14 cellular contexts compared by ENCODE assay signal in the genomic region with DNA sequence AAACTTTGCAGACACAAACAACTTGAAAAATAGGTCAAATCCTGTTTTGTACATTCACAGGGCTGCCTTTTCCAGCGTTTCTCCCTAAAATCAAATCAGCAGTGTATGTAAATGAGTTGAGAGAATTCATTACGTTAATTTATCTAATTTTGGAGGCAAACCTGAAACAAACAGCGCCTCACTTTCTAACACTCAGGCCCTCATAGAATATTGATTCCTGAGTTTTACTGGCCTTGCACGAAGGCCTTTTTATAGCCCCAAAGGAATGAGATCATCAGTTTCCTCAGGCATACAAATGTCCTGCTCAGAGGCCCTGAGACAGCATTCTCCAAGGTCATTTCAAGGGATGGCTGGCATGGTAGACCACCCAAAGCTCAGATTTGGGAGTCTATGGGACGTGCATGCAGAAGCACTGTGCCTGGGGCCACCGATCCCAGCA.
DNase-seq lines count a peak whose midpoint lies in the region; ATAC-seq and TF ChIP-seq lines count a peak whose summit lies in the region.
"Had no signal": no experiment of that assay in that cellular context is flagged by ENCODE, and none has a peak within 500 bp of the region (broad histone marks: within the 10 kb centered on the region; RNA-seq: fewer than 3 reads in every experiment).

No MANE protein-coding gene starts in this region.

- no peaks in the 10 kb centered on the region for H3K4me1 ChIP-seq in HEK293 (ENCODE audit: control insufficient read depth, insufficient read depth, low read length)
- peaks cover 40% of the 10 kb centered on the region for H3K4me1 ChIP-seq in skeletal muscle satellite cell (ENCODE audit: control insufficient read depth, insufficient read depth, low read length)
- H3K4me1 ChIP-seq in left ventricle myocardium inferior: peaks cover 22% of the 10 kb centered on the region
- peaks cover 9% of the 10 kb centered on the region for H3K4me1 ChIP-seq in vagina

- CTCF ChIA-PET in HEK293 (lab: Yijun Ruan, JAX): interaction anchor here (0.5 to 0.9 kb wide), 3 partner anchors 10 to 231 kb away, joined by 3 to 5 read pairs (median 4); no protein-coding TSS in a partner anchor
- CTCF ChIA-PET in activated CD8-positive, alpha-beta T cell treated with anti-CD3 and anti-CD28 coated beads for 36 hours (lab: Charles Lee): interaction anchor here (0.9 to 2.6 kb wide), 5 partner anchors 10 to 229 kb away, joined by 3 to 7 read pairs (median 3); no protein-coding TSS in a partner anchor
- CTCF ChIA-PET in activated CD4-positive, alpha-beta memory T cell treated with anti-CD3 and anti-CD28 coated beads, Interleukin-2, amount 10 ng/mL, durations not matched to agents 7 days and 5 days (lab: Charles Lee): interaction anchor here (1.4 to 2.7 kb wide), 3 partner anchors 13 to 229 kb away, joined by 3 to 22 read pairs (median 4); no protein-coding TSS in a partner anchor

- H3K36me3 ChIP-seq in HEK293 (ENCODE audit: control insufficient read depth in 2 of 2, insufficient read depth in 1 of 2, low read length in 2 of 2): no peaks in the 10 kb centered on the region
- no peaks in the 10 kb centered on the region for H3K36me3 ChIP-seq in skeletal muscle satellite cell (ENCODE audit: insufficient read depth, low read length)
- no peaks in the 10 kb centered on the region for H3K36me3 ChIP-seq in left ventricle myocardium inferior
- H3K36me3 ChIP-seq in vagina: no peaks in the 10 kb centered on the region
- H3K36me3 ChIP-seq: MG63 had no signal

- H3K27me3 ChIP-seq in skeletal muscle satellite cell (ENCODE audit: control insufficient read depth, insufficient read depth, low read length): no peaks in the 10 kb centered on the region
- H3K27me3 ChIP-seq in left ventricle myocardium inferior (ENCODE audit: low read depth): peaks cover 27% of the 10 kb centered on the region
- H3K27me3 ChIP-seq in vagina: no peaks in the 10 kb centered on the region
- H3K27me3 ChIP-seq: MG63 had no signal

- H3K4me2 ChIP-seq in skeletal muscle satellite cell (ENCODE audit: low read length): peak overlapping the region; percentile 59

- TF ChIP-seq POLR2A in vagina (IDR thresholded peaks at IDR 0.05): no peak

- H3K27ac ChIP-seq in HEK293 (ENCODE audit: extremely low read depth, low read depth, low read length) (no peak overlapping the region), left ventricle myocardium inferior (replicated peaks) (no peak overlapping the region), vagina (no peak overlapping the region)

- H3K4me3 ChIP-seq in HEK293 (ENCODE audit: low read depth, low read length) (no peak overlapping the region), skeletal muscle satellite cell (ENCODE audit: low read length) (peak overlapping the region; percentile 21), left ventricle myocardium inferior (no peak overlapping the region), vagina (no peak overlapping the region)
- H3K4me3 ChIP-seq: MG63 had no signal

- H3K27me3 Mint-ChIP-seq in activated CD8-positive, alpha-beta T cell treated with anti-CD3 and anti-CD28 coated beads for 36 hours: peaks cover 5% of the 10 kb centered on the region
- no peaks in the 10 kb centered on the region for H3K27me3 Mint-ChIP-seq in activated CD4-positive, alpha-beta memory T cell treated with anti-CD3 and anti-CD28 coated beads, Interleukin-2, amount 10 ng/mL, durations not matched to agents 7 days and 5 days

- intact Hi-C loops in activated CD8-positive, alpha-beta T cell treated with anti-CD3 and anti-CD28 coated beads for 36 hours (cut with micrococcal nuclease): no loop called here
- intact Hi-C loops in left ventricle myocardium inferior (cut with micrococcal nuclease) (loop anchor here (10.0 kb wide), 1 partner anchor 70 kb away; no protein-coding TSS in a partner anchor), vagina (cut with DNase I) (no loop called here)

- H3K4me3 Mint-ChIP-seq in activated CD8-positive, alpha-beta T cell treated with anti-CD3 and anti-CD28 coated beads for 36 hours: no peak overlapping the region
- H3K4me3 Mint-ChIP-seq in activated CD4-positive, alpha-beta memory T cell treated with anti-CD3 and anti-CD28 coated beads, Interleukin-2, amount 10 ng/mL, durations not matched to agents 7 days and 5 days: no peak overlapping the region

- peak overlapping the region; percentile 72 for H3K9ac ChIP-seq in skeletal muscle satellite cell (ENCODE audit: low read depth, low read length)

- no peak for TF ChIP-seq CTCF in HEK293 (tag by site-specific recombination; IDR thresholded peaks at IDR 0.05)
- TF ChIP-seq CTCF in activated CD8-positive, alpha-beta T cell treated with anti-CD3 and anti-CD28 coated beads for 36 hours (IDR thresholded peaks at IDR 0.05): no peak
- TF ChIP-seq CTCF in left ventricle myocardium inferior (IDR thresholded peaks at IDR 0.05; ENCODE audit: borderline replicate concordance): no peak
- no peak for TF ChIP-seq CTCF in vagina (IDR thresholded peaks at IDR 0.05)

- H3K4me1 Mint-ChIP-seq in activated CD8-positive, alpha-beta T cell treated with anti-CD3 and anti-CD28 coated beads for 36 hours (ENCODE audit: low read depth): peaks cover 8% of the 10 kb centered on the region
- peaks cover 14% of the 10 kb centered on the region for H3K4me1 Mint-ChIP-seq in activated CD4-positive, alpha-beta memory T cell treated with anti-CD3 and anti-CD28 coated beads, Interleukin-2, amount 10 ng/mL, durations not matched to agents 7 days and 5 days

- POLR2A ChIA-PET in HEK293 (lab: Yijun Ruan, JAX): no interaction called here
- POLR2A ChIA-PET in activated CD8-positive, alpha-beta T cell treated with anti-CD3 and anti-CD28 coated beads for 36 hours (lab: Charles Lee): no interaction called here
- POLR2A ChIA-PET in activated CD4-positive, alpha-beta memory T cell treated with anti-CD3 and anti-CD28 coated beads, Interleukin-2, amount 10 ng/mL, durations not matched to agents 7 days and 5 days (lab: Charles Lee): interaction anchor here (1.5 kb wide), 1 partner anchor 229 kb away, joined by 3 read pairs; no protein-coding TSS in a partner anchor

- no peak overlapping the region for H3K27ac Mint-ChIP-seq in activated CD8-positive, alpha-beta T cell treated with anti-CD3 and anti-CD28 coated beads for 36 hours
- no peak overlapping the region for H3K27ac Mint-ChIP-seq in activated CD4-positive, alpha-beta memory T cell treated with anti-CD3 and anti-CD28 coated beads, Interleukin-2, amount 10 ng/mL, durations not matched to agents 7 days and 5 days

- DNase-seq in activated CD8-positive, alpha-beta T cell treated with anti-CD3 and anti-CD28 coated beads for 36 hours: no peak
- DNase-seq in inferior parietal cortex (ENCODE audit: extremely low spot score) (peak; percentile 7), left ventricle myocardium inferior (no peak), vagina (ENCODE audit: extremely low spot score in 2 of 2) (no peak)
- no peak for DNase-seq in activated CD4-positive, alpha-beta memory T cell treated with anti-CD3 and anti-CD28 coated beads, Interleukin-2, amount 10 ng/mL, durations not matched to agents 7 days and 5 days
- DNase-seq: activated CD8-positive, alpha-beta memory T cell treated with anti-CD3 and anti-CD28 coated beads, Interleukin-2, amount 50 U/mL, for 4 hours; mesendoderm; NCI-H187; NCI-H446; retina had no signal

- H3K9me3 ChIP-seq in HEK293 (ENCODE audit: control insufficient read depth, insufficient read depth, low read depth, low read length) (no peaks in the 10 kb centered on the region), skeletal muscle satellite cell (replicated peaks; ENCODE audit: low read length) (peaks cover 4% of the 10 kb centered on the region), left ventricle myocardium inferior (replicated peaks) (peaks cover 6% of the 10 kb centered on the region), vagina (no peaks in the 10 kb centered on the region)
- H3K9me3 ChIP-seq: MG63 had no signal

- H3K9me3 Mint-ChIP-seq in activated CD8-positive, alpha-beta T cell treated with anti-CD3 and anti-CD28 coated beads for 36 hours: peaks cover 21% of the 10 kb centered on the region
- H3K9me3 Mint-ChIP-seq in activated CD4-positive, alpha-beta memory T cell treated with anti-CD3 and anti-CD28 coated beads, Interleukin-2, amount 10 ng/mL, durations not matched to agents 7 days and 5 days: peaks cover 41% of the 10 kb centered on the region

- H3K36me3 Mint-ChIP-seq in activated CD8-positive, alpha-beta T cell treated with anti-CD3 and anti-CD28 coated beads for 36 hours (ENCODE audit: low read depth): no peaks in the 10 kb centered on the region
- H3K36me3 Mint-ChIP-seq in activated CD4-positive, alpha-beta memory T cell treated with anti-CD3 and anti-CD28 coated beads, Interleukin-2, amount 10 ng/mL, durations not matched to agents 7 days and 5 days (ENCODE audit: low read depth): peaks cover 29% of the 10 kb centered on the region

- peak; percentile 0 for ATAC-seq in activated CD8-positive, alpha-beta T cell treated with anti-CD3 and anti-CD28 coated beads for 36 hours
- no peak for ATAC-seq in GM18907 (IDR thresholded peaks at IDR 0.05; ENCODE audit: unreplicated experiment)

TF ChIP-seq in HEK293, 187 proteins besides CTCF, POLR2A, EP300 and RAD21:
- TF ChIP-seq FEZF1 (tag by site-specific recombination; IDR thresholded peaks at IDR 0.05): peak; percentile 38; the same call in 1 of the 2 replicates
- TF ChIP-seq ZNF335 (tag by site-specific recombination; conservative IDR thresholded peaks at IDR 0.05): peak; percentile 36; the same call in 1 of the 2 replicates
- TF ChIP-seq ZIC2 (tag by site-specific recombination; IDR thresholded peaks at IDR 0.05): no peak
TF ChIP-seq in HEK293: peak in this region for 2.
